23 cellular contexts compared by ENCODE assay signal in genomic region chr12:19794116-19794515, GRCh38.
DNase-seq lines count a peak whose midpoint lies in the region; ATAC-seq and TF ChIP-seq lines count a peak whose summit lies in the region.
"Had no signal": no experiment of that assay in that cellular context is flagged by ENCODE, and none has a peak within 500 bp of the region (broad histone marks: within the 10 kb centered on the region; RNA-seq: fewer than 3 reads in every experiment).

No MANE protein-coding gene starts in this region.

- H3K4me2 ChIP-seq in osteoblast (ENCODE audit: insufficient read depth, low read length): no peak overlapping the region
- H3K4me2 ChIP-seq: PC-9 had no signal

- peaks cover 5 to 17% (median 13%) of the 10 kb centered on the region in 7 donors for H3K4me1 Mint-ChIP-seq in naive thymus-derived CD4-positive, alpha-beta T cell

- H4K20me1 ChIP-seq in osteoblast (ENCODE audit: insufficient read depth, low read length): no peaks in the 10 kb centered on the region

- peak overlapping the region; percentile 23 for H2AFZ ChIP-seq in osteoblast (ENCODE audit: low read length)
- H2AFZ ChIP-seq: GM23248, PC-9 had no signal

- no peaks in the 10 kb centered on the region for H3K9me3 ChIP-seq in SK-N-MC (ENCODE audit: low read depth, low read length)
- H3K9me3 ChIP-seq in osteoblast (ENCODE audit: low read depth, low read length): no peaks in the 10 kb centered on the region
- H3K9me3 ChIP-seq in naive thymus-derived CD4-positive, alpha-beta T cell (ENCODE audit: control insufficient read depth in 2 of 3, low read length in 3 of 3): no peaks in the 10 kb centered on the region
- H3K9me3 ChIP-seq: MG63, SJSA1 had no signal

- no peaks in the 10 kb centered on the region for H3K4me1 ChIP-seq in osteoblast (ENCODE audit: insufficient read depth, low read length)
- peaks cover 0 to 6% of the 10 kb centered on the region in 2 donors for H3K4me1 ChIP-seq in naive thymus-derived CD4-positive, alpha-beta T cell (ENCODE audit: control insufficient read depth in 2 of 2, insufficient read depth in 2 of 2, low read length in 2 of 2)
- H3K4me1 ChIP-seq: SJSA1 had no signal

- no peaks in the 10 kb centered on the region for H3K36me3 ChIP-seq in SK-N-MC (ENCODE audit: insufficient read depth, low read length)
- H3K36me3 ChIP-seq in osteoblast (ENCODE audit: insufficient read depth, low read length): no peaks in the 10 kb centered on the region
- no peaks in the 10 kb centered on the region for H3K36me3 ChIP-seq in naive thymus-derived CD4-positive, alpha-beta T cell (ENCODE audit: control insufficient read depth in 2 of 3, insufficient read depth in 3 of 3, low read length in 3 of 3)
- H3K36me3 ChIP-seq: MG63, SJSA1 had no signal

- H3K4me3 ChIP-seq in SK-N-MC (no peak overlapping the region), osteoblast (ENCODE audit: insufficient read depth, low read length) (no peak overlapping the region)
- H3K4me3 ChIP-seq in naive thymus-derived CD4-positive, alpha-beta T cell (ENCODE audit: low read length): no peak overlapping the region
- H3K4me3 ChIP-seq: GM23248, MG63, PC-9, SJSA1 had no signal

- no peaks in the 10 kb centered on the region for H3K79me2 ChIP-seq in osteoblast (ENCODE audit: insufficient read depth, low read length)

- DNase-seq in DMS114 treated with DMSO at 0.1 percent for 48 hours (lab: John Stamatoyannopoulos, UW; ENCODE audit: unreplicated experiment) (peak; percentile 55), SK-N-MC (ENCODE audit: low read depth, low spot score) (no peak), glomerular visceral epithelial cell (ENCODE audit: extremely low spot score) (peak; percentile 29), osteoblast (ENCODE audit: insufficient read length, low spot score, missing footprints) (no peak), NCI-H524 treated with DMSO at 0.1 percent for 48 hours (lab: John Stamatoyannopoulos, UW) (no peak), HEK293T (ENCODE audit: extremely low spot score) (no peak)
- no peak for DNase-seq in naive thymus-derived CD4-positive, alpha-beta T cell
- DNase-seq: Calu3, DMS153, DND-41, GM23248, H7, KBM-7, MG63, NCI-H1694, NCI-H2029 treated with DMSO at 0.1 percent for 48 hours, NCI-H446 treated with DMSO at 0.1 percent for 48 hours, NCI-H526 treated with DMSO at 0.1 percent for 48 hours, PC-9, Right ventricle myocardium superior, RPMI8226 had no signal

- H3K27me3 ChIP-seq in osteoblast (ENCODE audit: insufficient read depth, low read length): no peaks in the 10 kb centered on the region
- no peaks in the 10 kb centered on the region for H3K27me3 ChIP-seq in naive thymus-derived CD4-positive, alpha-beta T cell (ENCODE audit: control insufficient read depth in 2 of 2, insufficient read depth in 2 of 2, low read length in 2 of 2)
- H3K27me3 ChIP-seq: MG63, SJSA1 had no signal

- intact Hi-C loops in naive thymus-derived CD4-positive, alpha-beta T cell (cut with micrococcal nuclease): no loop called here

- no peak overlapping the region for H3K4me3 Mint-ChIP-seq in naive thymus-derived CD4-positive, alpha-beta T cell

- H3K27me3 Mint-ChIP-seq in naive thymus-derived CD4-positive, alpha-beta T cell: peaks cover 0 to 13% (median 5%) of the 10 kb centered on the region in 5 donors

- H3K27ac Mint-ChIP-seq in naive thymus-derived CD4-positive, alpha-beta T cell: no peak overlapping the region

- CTCF ChIA-PET in naive thymus-derived CD4-positive, alpha-beta T cell (lab: Charles Lee): no interaction called here
- CTCF ChIA-PET in HEK293T (lab: Yijun Ruan, JAX): no interaction called here

- POLR2A ChIA-PET in naive thymus-derived CD4-positive, alpha-beta T cell (lab: Charles Lee): no interaction called here
- POLR2A ChIA-PET in HEK293T (lab: Yijun Ruan, JAX): no interaction called here

- H3K27ac ChIP-seq in SK-N-MC (peak overlapping the region; percentile 10; the same call in 1 of the 2 replicates), osteoblast (ENCODE audit: low read depth, low read length) (no peak overlapping the region)
- no peak overlapping the region for H3K27ac ChIP-seq in naive thymus-derived CD4-positive, alpha-beta T cell (ENCODE audit: low read depth, low read length)
- H3K27ac ChIP-seq: GM23248, PC-9, SJSA1 had no signal

- H3K9ac ChIP-seq in SK-N-MC (ENCODE audit: insufficient read length): no peak overlapping the region
- H3K9ac ChIP-seq: GM23248 had no signal

- H3K36me3 Mint-ChIP-seq in naive thymus-derived CD4-positive, alpha-beta T cell: no peaks in the 10 kb centered on the region

- peaks cover 0 to 8% (median 1%) of the 10 kb centered on the region in 11 donors for H3K9me3 Mint-ChIP-seq in naive thymus-derived CD4-positive, alpha-beta T cell

- ATAC-seq in HG02798 (IDR thresholded peaks at IDR 0.05; ENCODE audit: poor library complexity, unreplicated experiment): no peak
- no peak for ATAC-seq in naive thymus-derived CD4-positive, alpha-beta T cell

- no peak for TF ChIP-seq CTCF in osteoblast (IDR thresholded peaks at IDR 0.05; ENCODE audit: extremely low read depth, low read depth, low read length)

TF ChIP-seq in HEK293T, 16 proteins besides CTCF, POLR2A, EP300 and RAD21:
- TF ChIP-seq LEF1 (IDR thresholded peaks at IDR 0.05; ENCODE audit: borderline replicate concordance): no peak
- no peak for TF ChIP-seq CTBP1 (IDR thresholded peaks at IDR 0.05; ENCODE audit: borderline replicate concordance)
- TF ChIP-seq FOXA1 (IDR thresholded peaks at IDR 0.05): no peak
- TF ChIP-seq TARDBP (IDR thresholded peaks at IDR 0.05): no peak
- no peak for TF ChIP-seq ELF4 (IDR thresholded peaks at IDR 0.05)
- TF ChIP-seq NFRKB (IDR thresholded peaks at IDR 0.05): no peak
- TF ChIP-seq L3MBTL2 (conservative IDR thresholded peaks at IDR 0.05): no peak
- TF ChIP-seq BHLHE40 (IDR thresholded peaks at IDR 0.05; ENCODE audit: borderline replicate concordance): no peak
- TF ChIP-seq SP1 (IDR thresholded peaks at IDR 0.05): no peak
- TF ChIP-seq PKNOX1 (IDR thresholded peaks at IDR 0.05): no peak
- TF ChIP-seq HDGF (IDR thresholded peaks at IDR 0.05; ENCODE audit: borderline replicate concordance): no peak
- TF ChIP-seq FOXM1 (IDR thresholded peaks at IDR 0.05; ENCODE audit: borderline replicate concordance): no peak
- no peak for TF ChIP-seq ARNT (IDR thresholded peaks at IDR 0.05)
- TF ChIP-seq FOXK2 (IDR thresholded peaks at IDR 0.05): no peak
- TF ChIP-seq ZNF384 (IDR thresholded peaks at IDR 0.05): no peak
- TF ChIP-seq SUZ12 (IDR thresholded peaks at IDR 0.05): no peak

Comparison
In these comparisons a context has a peak if more than half of its experiments do, and no peak if none do; other contexts are left out.
1. DNase-seq: peak in DMS114 treated with DMSO at 0.1 percent for 48 hours (single experiment) and glomerular visceral epithelial cell (single experiment); none in SK-N-MC (single experiment), osteoblast (single experiment), naive thymus-derived CD4-positive, alpha-beta T cell (0 of 9), NCI-H524 treated with DMSO at 0.1 percent for 48 hours (single experiment) and HEK293T (single experiment).